ENCODE assay signal across 1 cellular context in the genomic region with DNA sequence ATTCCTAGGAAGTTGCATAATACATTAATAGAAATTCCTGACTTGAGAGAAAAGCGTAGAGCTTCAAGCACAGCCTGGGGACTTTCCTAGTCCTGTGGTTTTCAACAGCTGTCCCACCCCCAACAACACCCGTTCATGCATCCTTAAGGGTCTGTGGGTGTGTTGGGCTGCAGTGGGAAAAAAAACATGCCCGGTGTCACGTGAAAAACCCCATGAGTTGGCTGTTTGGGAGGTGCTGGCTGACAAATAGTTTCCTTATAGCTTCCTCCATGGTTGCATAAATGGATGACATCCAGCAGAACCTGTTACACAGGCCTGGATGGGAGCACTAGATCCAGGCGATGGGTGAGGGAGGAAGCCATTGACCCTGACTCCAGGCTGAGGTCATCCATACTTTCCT.
TF ChIP-seq lines count a peak whose summit lies in the region.

No MANE protein-coding gene starts in this region.

TF ChIP-seq in Ishikawa, 13 proteins besides CTCF, POLR2A, EP300 and RAD21 (continued from another document):
- no peak for TF ChIP-seq REST (IDR thresholded peaks at IDR 0.05; ENCODE audit: low read depth)
- TF ChIP-seq EGR1 (IDR thresholded peaks at IDR 0.05) = no peak
- 0 out of 2 replicates have a peak, but pooled peaks have one; percentile 44 for TF ChIP-seq YY1 (IDR thresholded peaks at IDR 0.05; ENCODE audit: low read depth)
- TF ChIP-seq TEAD4 (IDR thresholded peaks at IDR 0.05) = no peak
- no peak for TF ChIP-seq ZBTB7A (IDR thresholded peaks at IDR 0.05; ENCODE audit: low read depth)
- TF ChIP-seq TCF12 (IDR thresholded peaks at IDR 0.05; ENCODE audit: low read depth) = peak; percentile 43; the same call in 1 of the 2 replicates
- TF ChIP-seq MAX (IDR thresholded peaks at IDR 0.05) = 0 out of 2 replicates have a peak, but pooled peaks have one; percentile 26
